1 cellular context compared by ENCODE assay signal in genomic region chr1:50972766-50973165, GRCh38.
TF ChIP-seq lines count a peak whose summit lies in the region.

No MANE protein-coding gene starts in this region.

TF ChIP-seq in HepG2, 621 proteins besides CTCF, POLR2A, EP300 and RAD21:
- no peak for TF ChIP-seq ATRX (CRISPR knock-in tag; IDR thresholded peaks at IDR 0.05; ENCODE audit: borderline replicate concordance)
- no peak for TF ChIP-seq ZNF512 (CRISPR knock-in tag; IDR thresholded peaks at IDR 0.05)
- no peak for TF ChIP-seq ZNF83 (CRISPR knock-in tag; IDR thresholded peaks at IDR 0.05; ENCODE audit: borderline replicate concordance)
- no peak for TF ChIP-seq YEATS4 (CRISPR knock-in tag; IDR thresholded peaks at IDR 0.05; ENCODE audit: borderline replicate concordance)
- no peak for TF ChIP-seq NFE2 (CRISPR knock-in tag; IDR thresholded peaks at IDR 0.05)
- no peak for TF ChIP-seq E2F1 (CRISPR knock-in tag; IDR thresholded peaks at IDR 0.05)
- TF ChIP-seq SRF (IDR thresholded peaks at IDR 0.05; ENCODE audit: low read depth, low read length), result no peak
- no peak for TF ChIP-seq ZFP82 (CRISPR knock-in tag; IDR thresholded peaks at IDR 0.05; ENCODE audit: borderline replicate concordance)
- TF ChIP-seq HNF4A (CRISPR knock-in tag; IDR thresholded peaks at IDR 0.05), result no peak
- no peak for TF ChIP-seq HNRNPLL (IDR thresholded peaks at IDR 0.05; ENCODE audit: low read depth, low read length, poor library complexity, severe bottlenecking)
TF ChIP-seq in HepG2: peak in this region for 0.
